In genomic region chr1:2195785-2196184, GRCh38 we compare ENCODE assay signal across 8 cellular contexts. TPM values are rescaled to one million over a fixed set of nuclear protein-coding genes. Genes with fewer than 3 reads are reported as not detected.
DNase-seq lines count a peak whose midpoint lies in the region; TF ChIP-seq lines count a peak whose summit lies in the region.

No MANE protein-coding gene starts in this region.

- H3K27me3 ChIP-seq in adrenal gland (no peaks in the 10 kb centered on the region), mucosa of stomach (ENCODE audit: control insufficient read depth, insufficient read depth, low read length) (no peaks in the 10 kb centered on the region), tibial artery (no peaks in the 10 kb centered on the region)

- H3K4me3 ChIP-seq in adrenal gland: no peak overlapping the region
- H3K4me3 ChIP-seq in mucosa of stomach (ENCODE audit: low read length): no peak overlapping the region
- H3K4me3 ChIP-seq in tibial artery: no peak overlapping the region

- no peak overlapping the region for H3K4me3 Mint-ChIP-seq in activated CD4-positive, alpha-beta T cell treated with anti-CD3 and anti-CD28 coated beads, Interleukin-2, amount 10 ng/mL, durations not matched to agents 7 days and 5 days

- intact Hi-C loops in adrenal gland (cut with DNase I) (loop anchor here in 1 of 2 donors (2.0 to 10.0 kb wide), 3 partner anchors 122 to 349 kb away; no protein-coding TSS in a partner anchor), tibial artery (cut with DNase I; ENCODE audit: low total_unique reads) (loop anchor here (1.0 to 5.0 kb wide), 3 partner anchors 37 to 333 kb away; no protein-coding TSS in a partner anchor)

- no peak for TF ChIP-seq POLR2A in adrenal gland (IDR thresholded peaks at IDR 0.05)

- H3K27me3 Mint-ChIP-seq in activated CD4-positive, alpha-beta T cell treated with anti-CD3 and anti-CD28 coated beads, Interleukin-2, amount 10 ng/mL, durations not matched to agents 7 days and 5 days: no peaks in the 10 kb centered on the region

- POLR2A ChIA-PET in activated CD4-positive, alpha-beta T cell treated with anti-CD3 and anti-CD28 coated beads, Interleukin-2, amount 10 ng/mL, durations not matched to agents 7 days and 5 days (lab: Charles Lee): no interaction called here

- no peaks in the 10 kb centered on the region for H3K9me3 ChIP-seq in adrenal gland (replicated peaks in 1 of 3)
- H3K9me3 ChIP-seq in mucosa of stomach (ENCODE audit: control insufficient read depth, low read length): no peaks in the 10 kb centered on the region
- no peaks in the 10 kb centered on the region for H3K9me3 ChIP-seq in tibial artery

- H3K4me1 ChIP-seq in adrenal gland (replicated peaks in 1 of 2) (peaks cover 4 to 49% of the 10 kb centered on the region in 2 donors), mucosa of stomach (ENCODE audit: control insufficient read depth, insufficient read depth, low read length) (peaks cover 57% of the 10 kb centered on the region), tibial artery (peaks cover 8 to 68% (median 62%) of the 10 kb centered on the region in 4 donors)

- DNase-seq in activated CD4-positive, alpha-beta T cell treated with anti-CD3 and anti-CD28 coated beads, Interleukin-2, amount 10 ng/mL, durations not matched to agents 7 days and 5 days: no peak
- DNase-seq in activated CD4-positive, alpha-beta T cell treated with anti-CD3 and anti-CD28 coated beads, Interleukin-2, amount 50 U/mL, for 48 hours: no peak
- DNase-seq in adrenal gland (no peak), tibial artery (no peak), DMS79 treated with DMSO at 0.1 percent for 48 hours (lab: John Stamatoyannopoulos, UW) (no peak), DMS153 treated with DMSO at 0.1 percent for 48 hours (lab: John Stamatoyannopoulos, UW; ENCODE audit: unreplicated experiment) (no peak)
- no peak for DNase-seq in activated CD4-positive, alpha-beta T cell treated with anti-CD3 and anti-CD28 coated beads for 48 hours

- H3K36me3 ChIP-seq in adrenal gland (replicated peaks in 1 of 2): no peaks in the 10 kb centered on the region
- H3K36me3 ChIP-seq in mucosa of stomach (ENCODE audit: control insufficient read depth, insufficient read depth, low read length): no peaks in the 10 kb centered on the region
- no peaks in the 10 kb centered on the region for H3K36me3 ChIP-seq in tibial artery

- CTCF ChIA-PET in activated CD4-positive, alpha-beta T cell treated with anti-CD3 and anti-CD28 coated beads, Interleukin-2, amount 10 ng/mL, durations not matched to agents 7 days and 5 days (lab: Charles Lee): interaction anchor here (1.0 to 2.9 kb wide), 13 partner anchors 9 to 352 kb away, joined by 3 to 58 read pairs (median 5); no protein-coding TSS in a partner anchor

- H3K9me3 Mint-ChIP-seq in activated CD4-positive, alpha-beta T cell treated with anti-CD3 and anti-CD28 coated beads, Interleukin-2, amount 10 ng/mL, durations not matched to agents 7 days and 5 days: no peaks in the 10 kb centered on the region

- H3K4me1 Mint-ChIP-seq in activated CD4-positive, alpha-beta T cell treated with anti-CD3 and anti-CD28 coated beads, Interleukin-2, amount 10 ng/mL, durations not matched to agents 7 days and 5 days: peaks cover 34% of the 10 kb centered on the region

- H3K27ac Mint-ChIP-seq in activated CD4-positive, alpha-beta T cell treated with anti-CD3 and anti-CD28 coated beads, Interleukin-2, amount 10 ng/mL, durations not matched to agents 7 days and 5 days: peak overlapping the region; percentile 57

- H3K9ac ChIP-seq in mucosa of stomach (ENCODE audit: low read length): peak overlapping the region; percentile 81

- WGBS in adrenal gland, 4 donors: 73 to 79% (median 77%) methylated on average over 5 to 11 of the region's 11 CpGs

- TF ChIP-seq CTCF in adrenal gland (IDR thresholded peaks at IDR 0.05) (no peak), tibial artery (IDR thresholded peaks at IDR 0.05) (no peak)

- H3K27ac ChIP-seq in adrenal gland: peak overlapping the region in 4 of 5 donors; percentile 65 to 97 (median 92)
- peak overlapping the region; percentile 93 to 94 for H3K27ac ChIP-seq in tibial artery

- H3K36me3 Mint-ChIP-seq in activated CD4-positive, alpha-beta T cell treated with anti-CD3 and anti-CD28 coated beads, Interleukin-2, amount 10 ng/mL, durations not matched to agents 7 days and 5 days (ENCODE audit: low read depth): peaks cover 3% of the 10 kb centered on the region

RNA-seq across cellular contexts. Expression of gene FAAP20, which starts 1.2 kb away (rescaled TPM):
- 10 to 100 TPM; 61.3 to 66.2 TPM for total RNA-seq in activated CD4-positive, alpha-beta T cell treated with anti-CD3 and anti-CD28 coated beads, Interleukin-2, amount 10 ng/mL, durations not matched to agents 7 days and 5 days
- 100 to 1,000 TPM in 1 of 8 donors, 10 to 100 TPM in 7; 26.4 to 106 (median 62.0) TPM for total RNA-seq in adrenal gland
- 100 to 1,000 TPM in 2 of 3 donors, 1 to 10 TPM in 1; 2.7 to 185 (median 160) TPM for polyA plus RNA-seq in adrenal gland

RNA-seq across cellular contexts. Expression of gene SKI, which starts 32.3 kb away (rescaled TPM):
- total RNA-seq in activated CD4-positive, alpha-beta T cell treated with anti-CD3 and anti-CD28 coated beads, Interleukin-2, amount 10 ng/mL, durations not matched to agents 7 days and 5 days: 10 to 100 TPM; 60.7 to 62.0 TPM
- total RNA-seq in adrenal gland: 10 to 100 TPM; 30.6 to 53.6 (median 43.7) TPM
- 10 to 100 TPM in 2 of 3 donors, 1 to 10 TPM in 1; 9.4 to 21.2 (median 10.8) TPM for polyA plus RNA-seq in adrenal gland
